In genomic region chr12:54463034-54463433, GRCh38 we compare ENCODE assay signal across 1 cellular context.
TF ChIP-seq lines count a peak whose summit lies in the region.

No MANE protein-coding gene starts in this region.

TF ChIP-seq in GM12878, 131 proteins besides CTCF, POLR2A, EP300 and RAD21:
- TF ChIP-seq MLLT1 (IDR thresholded peaks at IDR 0.05), result no peak
- no peak for TF ChIP-seq MEF2A (IDR thresholded peaks at IDR 0.05; ENCODE audit: insufficient read depth, low read depth, low read length)
- no peak for TF ChIP-seq BACH1 (IDR thresholded peaks at IDR 0.05; ENCODE audit: borderline replicate concordance)
- TF ChIP-seq BCL3 (IDR thresholded peaks at IDR 0.05; ENCODE audit: borderline replicate concordance, insufficient read depth, low read depth, low read length, poor library complexity, severe bottlenecking), result peak; percentile 50
- TF ChIP-seq YY1 (IDR thresholded peaks at IDR 0.05; ENCODE audit: low read depth, low read length), result no peak
- no peak for TF ChIP-seq ETV6 (conservative IDR thresholded peaks at IDR 0.05 in 1 of 2, IDR thresholded peaks at IDR 0.05 in 1 of 2; ENCODE audit: borderline replicate concordance in 1 of 2, low read depth in 1 of 2)
- TF ChIP-seq SMAD1 (IDR thresholded peaks at IDR 0.05; ENCODE audit: low read depth, partially characterized antibody), result no peak
- TF ChIP-seq EED (IDR thresholded peaks at IDR 0.05; ENCODE audit: low read depth), result no peak
